ENCODE assay signal across 9 cellular contexts in genomic region chr7:5432691-5433090, GRCh38.
"Had no signal": no experiment of that assay in that cellular context is flagged by ENCODE, and none has a peak within 500 bp of the region (broad histone marks: within the 10 kb centered on the region; RNA-seq: fewer than 3 reads in every experiment).

No MANE protein-coding gene starts in this region.

- H3K36me3 Mint-ChIP-seq: IgD-negative memory B cell had no signal

- DNase-seq: HFFc6, Kasumi-1, KG1 had no signal

- H3K4me2 ChIP-seq: GM23338 had no signal

- FAIRE-seq: H1, H54 had no signal

- H3K4me3 Mint-ChIP-seq: GM23338, HFFc6 had no signal

- H3K27ac Mint-ChIP-seq: GM23338, HFFc6 had no signal

- H3K9me3 ChIP-seq: HAP-1 had no signal

- ATAC-seq: GM23338, HCT116 had no signal

- H2AFZ ChIP-seq: GM23338 had no signal

- H3K4me3 ChIP-seq: GM23338, HAP-1 had no signal
